Comparison of ENCODE assay signal across 9 cellular contexts in genomic region chr4:82905205-82905604, GRCh38. TPM values are rescaled to one million over a fixed set of nuclear protein-coding genes. Genes with fewer than 3 reads are reported as not detected.
DNase-seq lines count a peak whose midpoint lies in the region; ATAC-seq lines count a peak whose summit lies in the region.
"Had no signal": no experiment of that assay in that cellular context is flagged by ENCODE, and none has a peak within 500 bp of the region (broad histone marks: within the 10 kb centered on the region; RNA-seq: fewer than 3 reads in every experiment).

No MANE protein-coding gene starts in this region.

- peaks cover 3% of the 10 kb centered on the region for H3K27me3 Mint-ChIP-seq in T-helper 2 cell treated with Interferon-gamma antibody and Interleukin-4, amounts not matched to agents 5 μg/mL and 100 μg/mL, for 36 hours (ENCODE audit: low read depth)
- no peaks in the 10 kb centered on the region for H3K27me3 Mint-ChIP-seq in memory B cell

- peaks cover 22% of the 10 kb centered on the region for H3K4me1 Mint-ChIP-seq in T-helper 2 cell treated with Interferon-gamma antibody and Interleukin-4, amounts not matched to agents 5 μg/mL and 100 μg/mL, for 36 hours (ENCODE audit: low read depth)
- H3K4me1 Mint-ChIP-seq in memory B cell, result peaks cover 5% of the 10 kb centered on the region

- H3K4me3 Mint-ChIP-seq in T-helper 2 cell treated with Interferon-gamma antibody and Interleukin-4, amounts not matched to agents 5 μg/mL and 100 μg/mL, for 36 hours, result peak overlapping the region; percentile 51
- no peak overlapping the region for H3K4me3 Mint-ChIP-seq in memory B cell

- ATAC-seq in GM18909 (IDR thresholded peaks at IDR 0.05; ENCODE audit: poor library complexity, unreplicated experiment), result peak; percentile 57
- ATAC-seq in HG03066 (IDR thresholded peaks at IDR 0.05; ENCODE audit: low read depth, unreplicated experiment), result peak; percentile 47
- ATAC-seq in memory B cell (ENCODE audit: low read depth), result no peak

- peak; percentile 28 for DNase-seq in A172 (ENCODE audit: low spot score)
- peak; percentile 67 for DNase-seq in T-helper 2 cell treated with Interferon-gamma antibody and Interleukin-4, amounts not matched to agents 5 μg/mL and 100 μg/mL, for 36 hours (ENCODE audit: low spot score)
- DNase-seq in memory B cell (ENCODE audit: low spot score in 2 of 2), result no peak
- no peak for DNase-seq in middle frontal gyrus (ENCODE audit: extremely low spot score, low spot score)
- no peak for DNase-seq in DMS114 treated with DMSO at 0.1 percent for 48 hours (lab: John Stamatoyannopoulos, UW; ENCODE audit: unreplicated experiment)
- no peak for DNase-seq in NCI-H1417 (lab: John Stamatoyannopoulos, UW)
- DNase-seq: DND-41 had no signal

- H3K9me3 Mint-ChIP-seq in T-helper 2 cell treated with Interferon-gamma antibody and Interleukin-4, amounts not matched to agents 5 μg/mL and 100 μg/mL, for 36 hours, result no peaks in the 10 kb centered on the region
- H3K9me3 Mint-ChIP-seq in memory B cell, result no peaks in the 10 kb centered on the region

- peaks cover 1% of the 10 kb centered on the region for H3K36me3 Mint-ChIP-seq in T-helper 2 cell treated with Interferon-gamma antibody and Interleukin-4, amounts not matched to agents 5 μg/mL and 100 μg/mL, for 36 hours (ENCODE audit: low read depth)
- peaks cover 2% of the 10 kb centered on the region for H3K36me3 Mint-ChIP-seq in memory B cell

- H3K27ac Mint-ChIP-seq in T-helper 2 cell treated with Interferon-gamma antibody and Interleukin-4, amounts not matched to agents 5 μg/mL and 100 μg/mL, for 36 hours, result peak overlapping the region; percentile 43
- H3K27ac Mint-ChIP-seq in memory B cell, result peak overlapping the region; percentile 37

RNA-seq across cellular contexts. Expression of gene THAP9, which starts 4.7 kb away (rescaled TPM):
- total RNA-seq in A172 (2014; rRNA removed; shearing (Covaris generic)), result 2.9 and 4.6 TPM in 2 replicates

RNA-seq across cellular contexts. Expression of gene SEC31A, which starts 14.3 kb away (rescaled TPM):
- 146 and 150 TPM in 2 replicates for total RNA-seq in A172 (2014; rRNA removed; shearing (Covaris generic))

Comparison
In these comparisons a context has a peak if more than half of its experiments do, and no peak if none do; other contexts are left out.
1. DNase-seq: peak in A172 (single experiment) and T-helper 2 cell treated with Interferon-gamma antibody and Interleukin-4, amounts not matched to agents 5 μg/mL and 100 μg/mL, for 36 hours (single experiment); none in memory B cell (0 of 2), middle frontal gyrus (single experiment), DMS114 treated with DMSO at 0.1 percent for 48 hours (single experiment) and NCI-H1417 (0 of 3).